Comparison of ENCODE assay signal across 8 cellular contexts in the genomic region with DNA sequence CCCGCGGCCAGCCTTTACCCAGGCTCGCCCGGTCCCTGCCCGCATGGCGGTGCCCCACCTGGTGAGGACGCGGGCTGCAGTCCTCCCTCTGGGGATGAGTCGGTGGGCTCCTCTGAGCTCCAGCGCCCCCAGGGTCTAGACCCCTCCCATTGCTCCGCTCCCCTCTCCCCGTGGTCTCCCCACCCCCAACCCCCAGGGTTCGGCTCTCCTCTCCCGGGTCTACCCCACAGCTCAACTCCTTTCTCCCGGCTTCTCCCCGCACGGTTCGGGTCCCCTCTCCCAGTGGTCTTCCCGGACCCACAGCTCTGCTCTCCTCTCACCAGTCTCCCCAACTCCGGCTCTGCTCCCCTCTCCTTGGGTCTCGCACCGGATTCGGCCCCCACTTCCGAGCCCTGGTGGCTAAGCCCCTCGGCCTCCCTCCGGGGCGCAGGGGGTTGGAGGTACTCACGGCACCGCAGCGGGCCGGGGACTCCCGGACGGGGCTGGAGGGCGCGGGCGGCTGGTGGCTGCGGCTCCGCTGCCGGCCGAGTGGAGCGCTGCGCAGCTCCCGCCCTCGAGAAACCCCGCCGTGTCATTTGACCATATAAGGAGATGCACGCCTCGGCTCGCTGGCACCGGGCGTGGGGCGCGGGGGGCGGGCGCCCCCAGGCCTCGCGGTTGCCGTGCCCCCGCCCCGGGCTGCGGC. TPM values are rescaled to one million over a fixed set of nuclear protein-coding genes. Genes with fewer than 3 reads are reported as not detected.
DNase-seq lines count a peak whose midpoint lies in the region; ATAC-seq and TF ChIP-seq lines count a peak whose summit lies in the region.

Gene FHL2, minus strand, starts transcription at position 530 of the 685 bp plus-strand sequence. CDS start 12,535 bp downstream, outside the sequence.

- H3K27me3 ChIP-seq in KMS-11 (ENCODE audit: insufficient read depth, low read depth) (no peaks in the 10 kb centered on the region), left ventricle myocardium inferior (ENCODE audit: low read depth) (peaks cover 25% of the 10 kb centered on the region), rectal smooth muscle tissue (ENCODE audit: control insufficient read depth, insufficient read depth, low read length) (no peaks in the 10 kb centered on the region), vagina (no peaks in the 10 kb centered on the region)

- peak within 1 kb of the TSS; percentile 80 to 84 (median 80) for H3K4me3 Mint-ChIP-seq in T-cell

- DNase-seq in ELF-1 (ENCODE audit: low read depth, low spot score), result peak; percentile 86
- DNase-seq in T-cell, result peak; percentile 22 to 70 (median 56)
- peak; percentile 66 for DNase-seq in left ventricle myocardium inferior
- DNase-seq in vagina (ENCODE audit: extremely low spot score in 2 of 2), result no peak

- peak within 1 kb of the TSS; percentile 76 for H3K4me2 ChIP-seq in KMS-11

- H3K9me3 Mint-ChIP-seq in T-cell, result no peaks in the 10 kb centered on the region

- no peaks in the 10 kb centered on the region for H3K36me3 Mint-ChIP-seq in T-cell

- H3K79me2 ChIP-seq in KMS-11 (ENCODE audit: insufficient read depth, low read depth), result no peaks in the 10 kb centered on the region

- peaks cover 0 to 32% of the 10 kb centered on the region in 2 donors for H3K27me3 Mint-ChIP-seq in T-cell

- TF ChIP-seq CTCF in KMS-11 (conservative IDR thresholded peaks at IDR 0.05; ENCODE audit: low read depth, low read length) (no peak; the same call in 1 of the 2 replicates), left ventricle myocardium inferior (IDR thresholded peaks at IDR 0.05; ENCODE audit: borderline replicate concordance) (peak; percentile 57), vagina (IDR thresholded peaks at IDR 0.05) (peak in 1 of 3 experiments; percentile 44)

- H3K9me3 ChIP-seq in left ventricle myocardium inferior (replicated peaks), result no peaks in the 10 kb centered on the region
- no peaks in the 10 kb centered on the region for H3K9me3 ChIP-seq in vagina

- no peaks in the 10 kb centered on the region for H3K36me3 ChIP-seq in KMS-11 (ENCODE audit: insufficient read depth)
- H3K36me3 ChIP-seq in left ventricle myocardium inferior, result no peaks in the 10 kb centered on the region
- H3K36me3 ChIP-seq in rectal smooth muscle tissue (ENCODE audit: control insufficient read depth, insufficient read depth, low read length), result no peaks in the 10 kb centered on the region
- H3K36me3 ChIP-seq in vagina, result peaks cover 0 to 4% of the 10 kb centered on the region in 2 donors

- WGBS in adipose tissue, 3 donors, result 0 to 2% (median 1%) methylated on average over 42 to 61 of the region's 61 CpGs

- intact Hi-C loops in left ventricle myocardium inferior (cut with micrococcal nuclease), result no loop called here
- intact Hi-C loops in vagina (cut with DNase I), result no loop called here

- no peak within 1 kb of the TSS for H3K27ac Mint-ChIP-seq in T-cell

- H4K20me1 ChIP-seq in KMS-11 (ENCODE audit: insufficient read depth), result no peaks in the 10 kb centered on the region

- peaks cover 0 to 13% (median 11%) of the 10 kb centered on the region in 3 donors for H3K4me1 Mint-ChIP-seq in T-cell

- POLR2A ChIA-PET in T-cell (lab: Charles Lee), result no interaction called here

- TF ChIP-seq POLR2A in vagina (IDR thresholded peaks at IDR 0.05), result peak in 1 of 2 donors; percentile 70

- CTCF ChIA-PET in T-cell (lab: Charles Lee), result interaction anchor here (0.7 to 1.0 kb wide), 4 partner anchors 29 to 381 kb away, joined by 3 to 6 read pairs (median 4); no protein-coding TSS in a partner anchor

- H3K4me3 ChIP-seq in KMS-11 (IDR thresholded peaks at IDR 0.05; ENCODE audit: insufficient read depth, low read depth, low read length) (no peak within 1 kb of the TSS), left ventricle myocardium inferior (peak within 1 kb of the TSS; percentile 68), rectal smooth muscle tissue (ENCODE audit: low read length) (peak within 1 kb of the TSS; percentile 88), vagina (peak within 1 kb of the TSS; percentile 62 to 84)

- no peak within 1 kb of the TSS for H3K27ac ChIP-seq in KMS-11
- H3K27ac ChIP-seq in adipose tissue (ENCODE audit: low read depth, low read length), result peak within 1 kb of the TSS; percentile 15
- peak within 1 kb of the TSS; percentile 86 for H3K27ac ChIP-seq in left ventricle myocardium inferior (replicated peaks)
- peak within 1 kb of the TSS; percentile 92 for H3K27ac ChIP-seq in rectal smooth muscle tissue (ENCODE audit: low read depth, low read length)
- peak within 1 kb of the TSS; percentile 89 for H3K27ac ChIP-seq in vagina

- peaks cover 3% of the 10 kb centered on the region for H3K4me1 ChIP-seq in KMS-11 (ENCODE audit: low read depth, poor library complexity, severe bottlenecking)
- H3K4me1 ChIP-seq in left ventricle myocardium inferior, result peaks cover 75% of the 10 kb centered on the region
- peaks cover 7% of the 10 kb centered on the region for H3K4me1 ChIP-seq in rectal smooth muscle tissue (ENCODE audit: control insufficient read depth, insufficient read depth, low read length)
- peaks cover 21% of the 10 kb centered on the region for H3K4me1 ChIP-seq in vagina

- H3K9ac ChIP-seq in KMS-11, result peak within 1 kb of the TSS; percentile 68; the same call in 1 of the 2 replicates
- peak within 1 kb of the TSS; percentile 90 for H3K9ac ChIP-seq in rectal smooth muscle tissue (ENCODE audit: low read length)

- peak; percentile 98 for ATAC-seq in GM21737 (IDR thresholded peaks at IDR 0.05; ENCODE audit: unreplicated experiment)
- peak; percentile 97 to 100 (median 98) for ATAC-seq in T-cell (replicated peaks in 1 of 4)

- peak within 1 kb of the TSS; percentile 96 for H2AFZ ChIP-seq in KMS-11 (ENCODE audit: low read depth)

RNA-seq across cellular contexts. Expression of gene FHL2, which starts in this region (rescaled TPM):
- total RNA-seq in T-cell (1 to 10 TPM in 4 of 5 donors, under 1 TPM in 1; 0.56 to 1.2 (median 1.1) TPM), left ventricle myocardium inferior (2,742 TPM), vagina (62.1 TPM)
- polyA plus RNA-seq in adipose tissue, result 10 to 100 TPM in 2 of 3 donors, 1 to 10 TPM in 1; 2.5 to 26.7 (median 19.6) TPM

Comparison
In these comparisons a context has a peak if more than half of its experiments do, and no peak if none do; other contexts are left out.
1. RNA of gene FHL2 (total RNA-seq): 2,742 TPM in left ventricle myocardium inferior (single experiment); 62.1 TPM in vagina (single experiment) and 0.56 to 1.2 TPM in T-cell; every median in the first group is over 10 times any median in the second.
2. DNase-seq: peak in ELF-1 (single experiment), T-cell (34 of 34) and left ventricle myocardium inferior (single experiment); none in vagina (0 of 2).